ENCODE assay signal across 19 cellular contexts in the genomic region with DNA sequence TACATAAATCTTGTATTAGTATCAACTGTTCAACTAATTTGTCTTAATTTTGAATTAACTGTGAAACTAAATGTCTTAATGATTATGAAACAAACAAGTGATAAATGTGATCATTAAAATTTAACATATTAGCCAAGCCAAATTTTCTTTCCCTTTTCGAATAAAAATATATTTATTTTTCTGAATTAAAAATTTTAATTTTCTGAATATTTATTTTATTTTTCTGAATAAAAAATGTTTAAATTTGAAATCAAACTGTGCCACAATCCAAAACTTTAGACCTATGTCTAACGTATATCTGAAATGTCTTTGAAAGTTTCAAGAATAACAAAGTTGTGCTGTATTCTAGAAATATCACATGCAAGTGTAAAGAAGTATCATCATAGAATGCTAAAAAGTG. TPM values are rescaled to one million over a fixed set of nuclear protein-coding genes. Genes with fewer than 3 reads are reported as not detected.
"Had no signal": no experiment of that assay in that cellular context is flagged by ENCODE, and none has a peak within 500 bp of the region (broad histone marks: within the 10 kb centered on the region; RNA-seq: fewer than 3 reads in every experiment).

No MANE protein-coding gene starts in this region.

- H3K9me3 ChIP-seq: MG63, SK-N-SH had no signal

- H3K4me3 ChIP-seq: MG63 had no signal

- FAIRE-seq: HepG2 had no signal

- H3K27ac ChIP-seq: RWPE1 had no signal

- ATAC-seq: HepG2 had no signal

- DNase-seq: IMR-90, Karpas-422, KG1, MG63, NCI-H1092 treated with DMSO at 0.1 percent for 48 hours, NCI-H1436, NCI-H187, NCI-H2029, NCI-H2081 treated with DMSO at 0.1 percent for 48 hours, NCI-H2171, NCI-H226, NCI-H446, NCI-H510A, NCI-H69, NCI-H774, SHP77, SK-N-SH had no signal

- H3K36me3 ChIP-seq: MG63 had no signal

- H3K9ac ChIP-seq: SK-N-SH had no signal

RNA-seq across cellular contexts. Expression of gene GABRA2, which starts 4.7 kb away (rescaled TPM):
- total RNA-seq: HepG2 had no signal
- polyA plus RNA-seq: SK-N-SH had no signal
